8 cellular contexts compared by ENCODE assay signal in genomic region chr2:181457121-181457740, GRCh38. TPM values are rescaled to one million over a fixed set of nuclear protein-coding genes. Genes with fewer than 3 reads are reported as not detected.
DNase-seq lines count a peak whose midpoint lies in the region; TF ChIP-seq lines count a peak whose summit lies in the region.

Gene ITGA4, plus strand, starts transcription at chr2:181457386. Its CDS starts 269 bp downstream, at chr2:181457655.

- H3K4me1 ChIP-seq in right atrium auricular region = peaks cover 0 to 9% of the 10 kb centered on the region in 2 donors

- no peaks in the 10 kb centered on the region for H3K27me3 ChIP-seq in right atrium auricular region

- DNase-seq in DMS153 (lab: John Stamatoyannopoulos, UW) = peak; percentile 43
- DNase-seq in GM20000 (ENCODE audit: low spot score) = peak; percentile 87
- DNase-seq in HPDE6-E6E7 (ENCODE audit: extremely low spot score) = peak; percentile 61
- peak; percentile 79 for DNase-seq in T follicular helper cell (ENCODE audit: low read depth)
- DNase-seq in activated naive CD8-positive, alpha-beta T cell treated with anti-CD3 and anti-CD28 coated beads, Interleukin-2, amount 50 U/mL, for 16 hours (ENCODE audit: low read depth, low spot score) = peak; percentile 73
- no peak for DNase-seq in right atrium auricular region (ENCODE audit: low spot score)
- no peak for DNase-seq in skeletal muscle cell (ENCODE audit: low read depth)
- no peak for DNase-seq in NCI-H1048 (lab: John Stamatoyannopoulos, UW)

- H3K27ac ChIP-seq in right atrium auricular region = peak within 1 kb of the TSS in 1 of 2 donors; percentile 40

- H3K36me3 ChIP-seq in right atrium auricular region = no peaks in the 10 kb centered on the region

- H3K4me3 ChIP-seq in right atrium auricular region (peak within 1 kb of the TSS; percentile 36 to 59), skeletal muscle cell (ENCODE audit: low read depth, low read length) (peak within 1 kb of the TSS; percentile 87)

- H3K9me3 ChIP-seq in right atrium auricular region = no peaks in the 10 kb centered on the region

- TF ChIP-seq CTCF in GM20000 (IDR thresholded peaks at IDR 0.05; ENCODE audit: extremely low read depth, missing control alignments) = peak; percentile 91
- peak in 1 of 2 donors; percentile 69 for TF ChIP-seq CTCF in right atrium auricular region (IDR thresholded peaks at IDR 0.05)

RNA-seq across cellular contexts. Expression of gene ITGA4, which starts in this region (rescaled TPM):
- 1 to 10 TPM in 1 of 2 donors, under 1 TPM in 1; 0.96 to 1.8 TPM for total RNA-seq in right atrium auricular region

Comparison
In these comparisons a context has a peak if more than half of its experiments do, and no peak if none do; other contexts are left out.
1. DNase-seq: peak in DMS153 (single experiment), GM20000 (single experiment), HPDE6-E6E7 (single experiment), T follicular helper cell (single experiment) and activated naive CD8-positive, alpha-beta T cell treated with anti-CD3 and anti-CD28 coated beads, Interleukin-2, amount 50 U/mL, for 16 hours (single experiment); none in right atrium auricular region (single experiment), skeletal muscle cell (single experiment) and NCI-H1048 (single experiment).